ENCODE assay signal across 10 cellular contexts in the genomic region with DNA sequence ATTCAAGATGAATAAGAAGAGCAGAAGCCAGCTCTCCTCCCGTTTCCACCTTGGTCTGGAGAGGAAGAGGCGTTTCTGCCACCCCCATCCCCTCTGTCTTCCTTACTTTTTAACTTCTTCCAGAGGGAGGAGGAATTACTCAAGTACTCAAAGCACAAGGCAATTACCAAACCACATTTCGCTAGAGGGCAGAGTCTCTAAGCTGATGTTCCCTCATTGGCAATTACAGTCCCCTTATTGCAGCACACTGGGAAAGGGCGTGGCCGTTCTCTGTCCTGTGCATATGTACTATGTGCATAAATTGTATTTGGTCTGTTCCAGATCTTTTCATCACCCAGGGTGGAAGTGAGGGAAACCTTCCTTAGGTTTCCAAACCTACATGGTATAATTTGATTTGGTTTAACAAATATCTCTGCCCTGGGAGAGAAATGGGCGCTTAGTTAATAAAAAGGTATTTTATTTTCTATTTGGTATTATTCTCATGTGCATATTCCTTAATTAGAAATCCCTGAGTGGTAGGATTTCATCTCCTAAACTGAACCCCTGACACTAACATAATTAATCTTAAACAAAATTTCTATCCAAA. TPM values are rescaled to one million over a fixed set of nuclear protein-coding genes. Genes with fewer than 3 reads are reported as not detected.
DNase-seq lines count a peak whose midpoint lies in the region; ATAC-seq lines count a peak whose summit lies in the region.
"Had no signal": no experiment of that assay in that cellular context is flagged by ENCODE, and none has a peak within 500 bp of the region (broad histone marks: within the 10 kb centered on the region; RNA-seq: fewer than 3 reads in every experiment).

No MANE protein-coding gene starts in this region.

- DNase-seq in G401 (ENCODE audit: low spot score): peak; percentile 62
- peak; percentile 44 for DNase-seq in NCI-H1436 (lab: John Stamatoyannopoulos, UW)
- DNase-seq in iPS-NIHi7 (ENCODE audit: extremely low spot score): peak; percentile 57
- no peak for DNase-seq in HPDE6-E6E7 (ENCODE audit: extremely low spot score)
- no peak for DNase-seq in DMS79 treated with DMSO at 0.1 percent for 48 hours (lab: John Stamatoyannopoulos, UW)

- ATAC-seq in activated T-helper 17 cell treated with anti-CD3 and anti-CD28 coated beads, Interleukin-2, amount 50 U/mL, for 72 hours (replicated peaks): peak; percentile 38
- no peak for ATAC-seq in GM21367 (IDR thresholded peaks at IDR 0.05; ENCODE audit: unreplicated experiment)
- no peak for ATAC-seq in HG02840 (IDR thresholded peaks at IDR 0.05; ENCODE audit: low FRiP score, unreplicated experiment)

- no peak overlapping the region for H3K4me3 Mint-ChIP-seq in activated T-helper 17 cell treated with anti-CD3 and anti-CD28 coated beads, Interleukin-2, amount 50 U/mL, for 72 hours
- H3K4me3 Mint-ChIP-seq: nephron; T-helper 1 cell treated with Interleukin-12 subunit alpha and Interleukin-12 subunit beta and Interleukin-4 antibody, amounts not matched to agents 30 μg/mL and 1 μg/mL, for 36 hours had no signal

- no peaks in the 10 kb centered on the region for H3K36me3 Mint-ChIP-seq in activated T-helper 17 cell treated with anti-CD3 and anti-CD28 coated beads, Interleukin-2, amount 50 U/mL, for 72 hours (ENCODE audit: low read depth)

- no peaks in the 10 kb centered on the region for H3K4me1 Mint-ChIP-seq in activated T-helper 17 cell treated with anti-CD3 and anti-CD28 coated beads, Interleukin-2, amount 50 U/mL, for 72 hours

- H3K27me3 Mint-ChIP-seq in activated T-helper 17 cell treated with anti-CD3 and anti-CD28 coated beads, Interleukin-2, amount 50 U/mL, for 72 hours: peaks cover 35% of the 10 kb centered on the region

- in situ Hi-C loops in G401 (cut with HindIII; ENCODE audit: low sequenced_read_pairs): no loop called here

- H3K9me3 Mint-ChIP-seq in activated T-helper 17 cell treated with anti-CD3 and anti-CD28 coated beads, Interleukin-2, amount 50 U/mL, for 72 hours: no peaks in the 10 kb centered on the region
- H3K9me3 Mint-ChIP-seq: nephron; T-helper 1 cell treated with Interleukin-12 subunit alpha and Interleukin-12 subunit beta and Interleukin-4 antibody, amounts not matched to agents 30 μg/mL and 1 μg/mL, for 36 hours had no signal

- no peak overlapping the region for H3K27ac Mint-ChIP-seq in activated T-helper 17 cell treated with anti-CD3 and anti-CD28 coated beads, Interleukin-2, amount 50 U/mL, for 72 hours
- H3K27ac Mint-ChIP-seq: nephron; T-helper 1 cell treated with Interleukin-12 subunit alpha and Interleukin-12 subunit beta and Interleukin-4 antibody, amounts not matched to agents 30 μg/mL and 1 μg/mL, for 36 hours had no signal

RNA-seq across cellular contexts. Expression of a gene that starts 29.8 kb away (rescaled TPM):
- total RNA-seq in G401 (2014; rRNA removed; shearing (Covaris generic)): not detected in 2 replicates
- total RNA-seq in activated T-helper 17 cell treated with anti-CD3 and anti-CD28 coated beads, Interleukin-2, amount 50 U/mL, for 72 hours: not detected

Comparison
In these comparisons a context has a peak if more than half of its experiments do, and no peak if none do; other contexts are left out.
1. DNase-seq: peak in G401 (single experiment), NCI-H1436 (single experiment) and iPS-NIHi7 (single experiment); none in HPDE6-E6E7 (single experiment) and DMS79 treated with DMSO at 0.1 percent for 48 hours (single experiment).